In genomic region chr1:91846007-91846620, GRCh38 we compare ENCODE assay signal across 7 cellular contexts. TPM values are rescaled to one million over a fixed set of nuclear protein-coding genes. Genes with fewer than 3 reads are reported as not detected.
A peak's percentile ranks its signal among the peaks of the same experiment; 100 is the strongest.
DNase-seq lines count a peak whose midpoint lies in the region; ATAC-seq and TF ChIP-seq lines count a peak whose summit lies in the region.

No MANE protein-coding gene starts in this region.

- H3K27ac ChIP-seq in RWPE1, result peak overlapping the region; percentile 14; the same call in 1 of the 2 replicates
- peak overlapping the region; percentile 32 to 84 (median 68) for H3K27ac ChIP-seq in heart right ventricle
- H3K27ac ChIP-seq in stomach smooth muscle (ENCODE audit: low read length), result peak overlapping the region; percentile 26

- no peaks in the 10 kb centered on the region for H3K27me3 ChIP-seq in heart right ventricle
- no peaks in the 10 kb centered on the region for H3K27me3 ChIP-seq in stomach smooth muscle (ENCODE audit: control insufficient read depth in 1 of 2, insufficient read depth in 2 of 2, low read length in 2 of 2)

- H3K36me3 ChIP-seq in heart right ventricle, result no peaks in the 10 kb centered on the region
- H3K36me3 ChIP-seq in stomach smooth muscle (ENCODE audit: control insufficient read depth in 2 of 2, insufficient read depth in 2 of 2, low read length in 2 of 2), result no peaks in the 10 kb centered on the region

- peak; percentile 54 to 88 (median 76) for ATAC-seq in heart right ventricle
- ATAC-seq in HG03342 (IDR thresholded peaks at IDR 0.05; ENCODE audit: unreplicated experiment), result no peak

- H3K9me3 ChIP-seq in heart right ventricle (peaks cover 0 to 14% (median 5%) of the 10 kb centered on the region in 11 donors), stomach smooth muscle (ENCODE audit: control insufficient read depth in 2 of 2, low read length in 2 of 2) (peaks cover 0 to 8% of the 10 kb centered on the region in 2 donors)

- DNase-seq in M059J (ENCODE audit: low read depth), result peak; percentile 84
- peak; percentile 35 for DNase-seq in RWPE1 (ENCODE audit: low spot score)
- peak in 1 of 2 donors; percentile 83 for DNase-seq in heart right ventricle
- DNase-seq in HK-2 (ENCODE audit: unreplicated experiment), result no peak
- DNase-seq in activated CD4-positive, alpha-beta T cell treated with anti-CD3 and anti-CD28 coated beads, Interleukin-2, amount 50 U/mL, for 48 hours, result no peak

- TF ChIP-seq CTCF in RWPE1 (conservative IDR thresholded peaks at IDR 0.05; ENCODE audit: low read depth) (no peak), heart right ventricle (IDR thresholded peaks at IDR 0.05) (no peak)

- intact Hi-C loops in heart right ventricle (cut with DNase I), result loop anchor here in 2 of 10 donors (5.0 kb wide), 2 partner anchors 36 to 41 kb away; partner anchors contain the start of gene TGFBR3 (in 1 of the 2)

- WGBS in heart right ventricle, 2 donors, result 10 to 17% methylated on average over 6 of the region's 6 CpGs

- H3K9ac ChIP-seq in stomach smooth muscle (ENCODE audit: low read length in 2 of 2), result peak overlapping the region in 1 of 2 donors; percentile 30

- H3K4me1 ChIP-seq in heart right ventricle, result peaks cover 13 to 50% (median 34%) of the 10 kb centered on the region in 9 donors
- H3K4me1 ChIP-seq in stomach smooth muscle (ENCODE audit: control insufficient read depth, insufficient read depth, low read length), result peaks cover 42% of the 10 kb centered on the region

- H3K4me3 ChIP-seq in heart right ventricle, result peak overlapping the region in 3 of 10 donors; percentile 6 to 15 (median 11)
- H3K4me3 ChIP-seq in stomach smooth muscle (ENCODE audit: low read length in 2 of 2), result peak overlapping the region in 1 of 2 donors; percentile 49

- CTCF ChIA-PET in RWPE1 (lab: Yijun Ruan, JAX), result no interaction called here

- POLR2A ChIA-PET in RWPE1 (lab: Yijun Ruan, JAX; ENCODE audit: low non-redundant PET), result no interaction called here

RNA-seq across cellular contexts. Expression of gene TGFBR3, which starts 39.8 kb away (rescaled TPM):
- 1.8 and 2.1 TPM in 2 replicates for total RNA-seq in M059J (2014; rRNA removed; shearing (Covaris generic))
- 10 to 100 TPM; 11.9 to 36.7 (median 26.4) TPM for total RNA-seq in heart right ventricle
- 10 to 100 TPM in 1 of 2 donors, 1 to 10 TPM in 1; 6.6 to 11.2 TPM for polyA plus RNA-seq in heart right ventricle

Comparison
In these comparisons a context has a peak if more than half of its experiments do, and no peak if none do; other contexts are left out.
1. DNase-seq: peak in M059J (single experiment) and RWPE1 (single experiment); none in HK-2 (single experiment) and activated CD4-positive, alpha-beta T cell treated with anti-CD3 and anti-CD28 coated beads, Interleukin-2, amount 50 U/mL, for 48 hours (0 of 2).
2. H3K27ac ChIP-seq: peak in every context shown above with its lines; median percentile 68 in heart right ventricle; 26 in stomach smooth muscle; 14 in RWPE1.